1 cellular context compared by ENCODE assay signal in genomic region chr10:30538086-30538485, GRCh38.
TF ChIP-seq lines count a peak whose summit lies in the region.

No MANE protein-coding gene starts in this region.

TF ChIP-seq in HepG2, 621 proteins besides CTCF, POLR2A, EP300 and RAD21 (continued from another document):
- TF ChIP-seq ZSCAN5A (CRISPR knock-in tag; IDR thresholded peaks at IDR 0.05; ENCODE audit: borderline replicate concordance) = no peak
- TF ChIP-seq GLI4 (CRISPR knock-in tag; IDR thresholded peaks at IDR 0.05; ENCODE audit: borderline replicate concordance) = no peak
- no peak for TF ChIP-seq REL (CRISPR knock-in tag; conservative IDR thresholded peaks at IDR 0.05)
- no peak for TF ChIP-seq NFRKB (IDR thresholded peaks at IDR 0.05)
- no peak for TF ChIP-seq PRPF4 (IDR thresholded peaks at IDR 0.05; ENCODE audit: low read depth, low read length, poor library complexity, severe bottlenecking)
- TF ChIP-seq RXRA (CRISPR knock-in tag; IDR thresholded peaks at IDR 0.05) = peak; percentile 40; the same call in 1 of the 2 replicates
- TF ChIP-seq ZNF318 (CRISPR knock-in tag; IDR thresholded peaks at IDR 0.05) = no peak
- peak; percentile 52; the same call in 1 of the 2 replicates for TF ChIP-seq ZBED4 (CRISPR knock-in tag; IDR thresholded peaks at IDR 0.05; ENCODE audit: borderline replicate concordance)
- no peak for TF ChIP-seq RBFOX2 (IDR thresholded peaks at IDR 0.05; ENCODE audit: low read depth, low read length)
- TF ChIP-seq HINFP (CRISPR knock-in tag; IDR thresholded peaks at IDR 0.05; ENCODE audit: low read depth) = no peak
- TF ChIP-seq NCOA5 (CRISPR knock-in tag; IDR thresholded peaks at IDR 0.05) = no peak
- no peak for TF ChIP-seq ZNF333 (CRISPR knock-in tag; IDR thresholded peaks at IDR 0.05; ENCODE audit: borderline replicate concordance)
- TF ChIP-seq CSRNP2 (CRISPR knock-in tag; conservative IDR thresholded peaks at IDR 0.05; ENCODE audit: low read depth) = no peak
- no peak for TF ChIP-seq BRD4 (CRISPR knock-in tag; IDR thresholded peaks at IDR 0.05)
- TF ChIP-seq RXRB (CRISPR knock-in tag; IDR thresholded peaks at IDR 0.05; ENCODE audit: borderline replicate concordance) = peak; percentile 87
- no peak for TF ChIP-seq SOX13 (IDR thresholded peaks at IDR 0.05)
- TF ChIP-seq SOX13 (CRISPR knock-in tag; conservative IDR thresholded peaks at IDR 0.05 in 1 of 2, IDR thresholded peaks at IDR 0.05 in 1 of 2) = peak in 1 of 2 experiments; percentile 87; a peak in 2 of 4 replicates
- peak; percentile 44; the same call in 1 of the 2 replicates for TF ChIP-seq FOXJ3 (CRISPR knock-in tag; IDR thresholded peaks at IDR 0.05; ENCODE audit: borderline replicate concordance)
- TF ChIP-seq ZNF326 (CRISPR knock-in tag; IDR thresholded peaks at IDR 0.05; ENCODE audit: borderline replicate concordance) = no peak
- TF ChIP-seq HES4 (CRISPR knock-in tag; IDR thresholded peaks at IDR 0.05; ENCODE audit: borderline replicate concordance) = no peak
- peak; percentile 89 for TF ChIP-seq ELF3 (CRISPR knock-in tag; IDR thresholded peaks at IDR 0.05)
- TF ChIP-seq ZNF33B (CRISPR knock-in tag; IDR thresholded peaks at IDR 0.05) = no peak
- TF ChIP-seq NCOA1 (CRISPR knock-in tag; IDR thresholded peaks at IDR 0.05) = no peak
- TF ChIP-seq ZNF644 (CRISPR knock-in tag; IDR thresholded peaks at IDR 0.05; ENCODE audit: low read depth) = peak; percentile 38; the same call in 1 of the 2 replicates
- TF ChIP-seq ELF4 (CRISPR knock-in tag; IDR thresholded peaks at IDR 0.05; ENCODE audit: borderline replicate concordance) = no peak
- no peak for TF ChIP-seq PBX2 (CRISPR knock-in tag; IDR thresholded peaks at IDR 0.05)
- no peak for TF ChIP-seq ZNF496 (CRISPR knock-in tag; IDR thresholded peaks at IDR 0.05; ENCODE audit: insufficient replicate concordance)
- no peak for TF ChIP-seq ASH2L (IDR thresholded peaks at IDR 0.05; ENCODE audit: insufficient read length, low read depth, low read length)
- no peak for TF ChIP-seq ZNF782 (CRISPR knock-in tag; IDR thresholded peaks at IDR 0.05; ENCODE audit: borderline replicate concordance)
- no peak for TF ChIP-seq SUZ12 (IDR thresholded peaks at IDR 0.05; ENCODE audit: low read depth, low read length)
- TF ChIP-seq CREB1 (IDR thresholded peaks at IDR 0.05) = no peak
- TF ChIP-seq CREB1 (CRISPR knock-in tag; IDR thresholded peaks at IDR 0.05) = 0 out of 2 replicates have a peak, but pooled peaks have one; percentile 33
- TF ChIP-seq HMGXB3 (CRISPR knock-in tag; IDR thresholded peaks at IDR 0.05; ENCODE audit: borderline replicate concordance) = 0 out of 2 replicates have a peak, but pooled peaks have one; percentile 18
- no peak for TF ChIP-seq ARNT2 (CRISPR knock-in tag; IDR thresholded peaks at IDR 0.05; ENCODE audit: low read depth)
- TF ChIP-seq EED (CRISPR knock-in tag; IDR thresholded peaks at IDR 0.05) = no peak
